Comparison of ENCODE assay signal across 20 cellular contexts in genomic region chr1:113388017-113388620, GRCh38. TPM values are rescaled to one million over a fixed set of nuclear protein-coding genes. Genes with fewer than 3 reads are reported as not detected.
DNase-seq lines count a peak whose midpoint lies in the region; ATAC-seq, FAIRE-seq and TF ChIP-seq lines count a peak whose summit lies in the region.
"Had no signal": no experiment of that assay in that cellular context is flagged by ENCODE, and none has a peak within 500 bp of the region (broad histone marks: within the 10 kb centered on the region; RNA-seq: fewer than 3 reads in every experiment).

No MANE protein-coding gene starts in this region.

- no peaks in the 10 kb centered on the region for H3K36me3 Mint-ChIP-seq in type B pancreatic cell
- H3K36me3 Mint-ChIP-seq: stimulated activated memory B cell treated with anti-CD40 and anti-IgM and Interleukin-4, amounts not matched to agents 10 μg/mL and 1 μg/mL and 100 μg/mL, for 72 hours had no signal

- H3K27ac Mint-ChIP-seq in type B pancreatic cell: peak overlapping the region; percentile 84
- H3K27ac Mint-ChIP-seq: activated CD4-positive, alpha-beta T cell treated with anti-CD3 and anti-CD28 coated beads, Interleukin-2, amount 10 ng/mL, durations not matched to agents 7 days and 5 days had no signal

- intact Hi-C loops in heart left ventricle (cut with DNase I): loop anchor here in 5 of 10 donors (2.0 to 10.0 kb wide), 5 partner anchors 163 to 247 kb away; no protein-coding TSS in a partner anchor
- intact Hi-C loops in left lung (cut with DNase I): no loop called here

- H3K27me3 Mint-ChIP-seq in type B pancreatic cell: no peaks in the 10 kb centered on the region

- H4K20me1 ChIP-seq in keratinocyte (ENCODE audit: control insufficient read depth, extremely low read depth, insufficient read depth, low read length): no peaks in the 10 kb centered on the region

- H3K79me2 ChIP-seq in keratinocyte (ENCODE audit: control insufficient read depth, insufficient read depth, low read length): peaks cover 7% of the 10 kb centered on the region

- FAIRE-seq in keratinocyte (lab: Jason Lieb, UNC): no peak
- FAIRE-seq: GM12891 had no signal

- ATAC-seq in heart left ventricle (no peak), left lung (no peak)
- ATAC-seq: stimulated activated memory B cell treated with anti-CD40 and anti-IgM and Interleukin-4, amounts not matched to agents 10 μg/mL and 1 μg/mL and 100 μg/mL, for 72 hours had no signal

- H3K4me1 ChIP-seq in right atrium auricular region: peaks cover 0 to 32% of the 10 kb centered on the region in 2 donors
- H3K4me1 ChIP-seq in heart left ventricle: peaks cover 0 to 36% (median 17%) of the 10 kb centered on the region in 12 donors
- peaks cover 19% of the 10 kb centered on the region for H3K4me1 ChIP-seq in keratinocyte (ENCODE audit: control insufficient read depth, extremely low read depth, insufficient read depth, low read length)
- H3K4me1 ChIP-seq in left lung: peaks cover 7 to 29% of the 10 kb centered on the region in 2 donors

- H3K36me3 ChIP-seq in right atrium auricular region (no peaks in the 10 kb centered on the region), heart left ventricle (no peaks in the 10 kb centered on the region), keratinocyte (ENCODE audit: control insufficient read depth in 2 of 2, extremely low read depth in 1 of 2, insufficient read depth in 2 of 2, low read length in 2 of 2) (no peaks in the 10 kb centered on the region), left lung (no peaks in the 10 kb centered on the region)
- H3K36me3 ChIP-seq: cardiac muscle cell had no signal

- TF ChIP-seq CTCF in right atrium auricular region (IDR thresholded peaks at IDR 0.05) (no peak), heart left ventricle (IDR thresholded peaks at IDR 0.05) (no peak), VCaP (conservative IDR thresholded peaks at IDR 0.05) (no peak), keratinocyte (optimal IDR thresholded peaks at IDR 0.05 in 1 of 3, IDR thresholded peaks at IDR 0.05 in 1 of 3, conservative IDR thresholded peaks at IDR 0.05 in 1 of 3; ENCODE audit: extremely low read depth in 1 of 3, insufficient read depth in 2 of 3, low read length in 3 of 3) (no peak), type B pancreatic cell (conservative IDR thresholded peaks at IDR 0.05) (no peak), left lung (IDR thresholded peaks at IDR 0.05) (no peak)

- no peak overlapping the region for H3K4me3 ChIP-seq in right atrium auricular region
- H3K4me3 ChIP-seq in heart left ventricle: peak overlapping the region in 2 of 12 donors; percentile 78 to 84
- H3K4me3 ChIP-seq in keratinocyte (ENCODE audit: control insufficient read depth in 2 of 3, extremely low read depth in 1 of 3, insufficient read depth in 2 of 3, low read depth in 1 of 3, low read length in 3 of 3): no peak overlapping the region
- no peak overlapping the region for H3K4me3 ChIP-seq in left lung
- H3K4me3 ChIP-seq: cardiac muscle cell had no signal

- no peaks in the 10 kb centered on the region for H3K9me1 ChIP-seq in keratinocyte (ENCODE audit: control insufficient read depth, extremely low read depth, insufficient read depth, low read length)

- H2AFZ ChIP-seq in keratinocyte (ENCODE audit: control insufficient read depth, low read length): no peak overlapping the region

- WGBS in heart left ventricle, 4 donors: 89 to 100% (median 94%) methylated on average over 1 of the region's 1 CpG

- H3K27me3 ChIP-seq in right atrium auricular region (no peaks in the 10 kb centered on the region), heart left ventricle (peaks cover 0 to 5% (median 0%) of the 10 kb centered on the region in 9 donors), keratinocyte (ENCODE audit: control insufficient read depth, extremely low read depth, insufficient read depth, low read length) (no peaks in the 10 kb centered on the region), left lung (peaks cover 0 to 44% of the 10 kb centered on the region in 2 donors)
- H3K27me3 ChIP-seq: cardiac muscle cell had no signal

- peak overlapping the region; percentile 86 for H3K4me3 Mint-ChIP-seq in type B pancreatic cell

- TF ChIP-seq POLR2A in heart left ventricle (IDR thresholded peaks at IDR 0.05): no peak

- H3K9me3 Mint-ChIP-seq in type B pancreatic cell: peaks cover 7% of the 10 kb centered on the region
- H3K9me3 Mint-ChIP-seq: stimulated activated memory B cell treated with anti-CD40 and anti-IgM and Interleukin-4, amounts not matched to agents 10 μg/mL and 1 μg/mL and 100 μg/mL, for 72 hours had no signal

- no peaks in the 10 kb centered on the region for H3K9me3 ChIP-seq in right atrium auricular region
- peaks cover 0 to 4% (median 0%) of the 10 kb centered on the region in 12 donors for H3K9me3 ChIP-seq in heart left ventricle
- no peaks in the 10 kb centered on the region for H3K9me3 ChIP-seq in keratinocyte (ENCODE audit: control insufficient read depth, low read depth, low read length)
- H3K9me3 ChIP-seq in left lung: no peaks in the 10 kb centered on the region

- H3K4me2 ChIP-seq in keratinocyte (ENCODE audit: control insufficient read depth, extremely low read depth, insufficient read depth, low read depth, low read length): peak overlapping the region; percentile 94

- H3K27ac ChIP-seq in right atrium auricular region: peak overlapping the region; percentile 93 to 95
- H3K27ac ChIP-seq in heart left ventricle: peak overlapping the region in 6 of 12 donors; percentile 72 to 91 (median 87)
- peak overlapping the region; percentile 91 for H3K27ac ChIP-seq in VCaP
- no peak overlapping the region for H3K27ac ChIP-seq in keratinocyte (ENCODE audit: control insufficient read depth, insufficient read depth, low read length)
- no peak overlapping the region for H3K27ac ChIP-seq in left lung
- H3K27ac ChIP-seq: cardiac muscle cell had no signal

- H3K9ac ChIP-seq in keratinocyte (ENCODE audit: control insufficient read depth, extremely low read depth, insufficient read depth, low read length): no peak overlapping the region

- dilution Hi-C loops in keratinocyte (cut with MboI; ENCODE audit: extremely low pct_ligation_motif_present, low sequenced_read_pairs): no loop called here

- no peak for DNase-seq in right atrium auricular region (ENCODE audit: low spot score)
- DNase-seq in heart left ventricle: no peak
- no peak for DNase-seq in keratinocyte (ENCODE audit: low read depth, low spot score)
- DNase-seq in type B pancreatic cell (ENCODE audit: extremely low spot score, unreplicated experiment): no peak
- no peak for DNase-seq in ecto neural progenitor cell (ENCODE audit: low spot score)
- no peak for DNase-seq in left lung
- DNase-seq in MV-4-11 (lab: John Stamatoyannopoulos, UW): no peak
- DNase-seq: ACHN; activated naive CD4-positive, alpha-beta T cell treated with anti-CD3 and anti-CD28 coated beads, Interleukin-2, amount 50 U/mL, for 16 hours; activated T-cell treated with anti-CD3 and anti-CD28 coated beads for 4 hours; effector CD4-positive, alpha-beta T cell; GOT3; KG1; NCI-H1105 treated with DMSO at 0.1 percent for 48 hours; T-helper 9 cell had no signal

- H3K4me1 Mint-ChIP-seq in type B pancreatic cell (ENCODE audit: unreplicated experiment): peaks cover 21% of the 10 kb centered on the region

RNA-seq across cellular contexts. Expression of gene MAGI3, which starts 2.2 kb away (rescaled TPM):
- total RNA-seq in right atrium auricular region (1 to 10 TPM; 6.4 to 6.6 TPM), heart left ventricle (10 to 100 TPM in 1 of 9 donors, 1 to 10 TPM in 8; 6.0 to 10.0 (median 8.1) TPM), type B pancreatic cell (ENCODE audit: low replicate concordance) (19.2 and 23.9 TPM in 2 replicates), left lung (10 to 100 TPM; 42.0 to 62.2 TPM)
- polyA plus RNA-seq in heart left ventricle (1 to 10 TPM; 2.1 to 4.9 TPM), keratinocyte (2.1 to 3.2 TPM (median 2.6 TPM) in 3 replicates)
- polyA plus RNA-seq in keratinocyte (2011; ENCODE audit: low read depth): 3.4 TPM
- 1.4 and 2.4 TPM in 2 replicates for polyA plus RNA-seq in keratinocyte (2011; cell fraction: cytosol; rRNA removed)
- polyA plus RNA-seq in keratinocyte (2011; cell fraction: nucleus; rRNA removed): 3.3 and 3.6 TPM in 2 replicates
- 2.6 and 2.9 TPM in 2 replicates for polyA plus RNA-seq in keratinocyte (2012; ENCODE audit: low replicate concordance)
- 3.7 to 11.3 TPM (median 7.8 TPM) in 3 replicates for polyA minus RNA-seq in keratinocyte
- 2.5 TPM for polyA minus RNA-seq in keratinocyte (2011; cell fraction: cytosol; rRNA and poly(A)+ RNA removed)
- polyA minus RNA-seq in keratinocyte (2011; cell fraction: nucleus; rRNA and poly(A)+ RNA removed): 7.3 and 14.6 TPM in 2 replicates

Comparison
In these comparisons a context has a peak if more than half of its experiments do, and no peak if none do; other contexts are left out.
1. H3K27ac ChIP-seq: peak in right atrium auricular region (2 of 2) and VCaP (single experiment); none in keratinocyte (single experiment) and left lung (0 of 2).